Comparison of ENCODE assay signal across 9 cellular contexts in the genomic region with DNA sequence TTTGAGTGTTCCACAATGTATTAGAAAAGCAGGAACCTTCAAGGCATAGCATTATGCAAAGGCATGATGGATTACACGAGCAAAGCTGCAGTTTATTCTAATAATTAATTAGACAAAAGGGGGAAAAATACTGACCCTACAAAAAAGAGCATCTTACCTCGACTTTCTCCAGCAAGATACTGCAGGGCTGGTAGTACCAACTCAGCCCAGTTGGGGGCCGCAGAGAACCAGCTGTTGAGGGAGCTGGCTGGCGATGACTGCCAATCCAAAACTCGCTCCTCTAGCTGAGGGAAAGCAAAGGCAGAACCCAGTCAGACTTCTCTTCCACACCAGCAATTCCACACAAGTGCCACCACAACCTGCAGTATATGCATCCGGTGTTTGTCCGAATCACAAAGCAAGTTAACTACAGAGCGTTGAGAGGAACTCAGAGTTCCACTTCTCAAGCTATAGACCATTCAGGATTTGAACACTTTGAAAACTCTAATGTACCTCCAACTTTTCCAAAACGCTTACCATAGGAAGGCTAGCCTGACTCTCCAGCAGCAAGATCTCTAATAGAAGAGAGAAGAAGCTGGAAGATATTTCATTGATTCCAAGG. TPM values are rescaled to one million over a fixed set of nuclear protein-coding genes. Genes with fewer than 3 reads are reported as not detected.
DNase-seq lines count a peak whose midpoint lies in the region; ATAC-seq, FAIRE-seq and TF ChIP-seq lines count a peak whose summit lies in the region.
"Had no signal": no experiment of that assay in that cellular context is flagged by ENCODE, and none has a peak within 500 bp of the region (broad histone marks: within the 10 kb centered on the region; RNA-seq: fewer than 3 reads in every experiment).

No MANE protein-coding gene starts in this region.

- CTCF ChIA-PET in HCT116 (lab: Charles Lee): interaction anchor here (0.9 to 2.7 kb wide), 5 partner anchors 98 to 265 kb away, joined by 3 to 24 read pairs (median 3); no protein-coding TSS in a partner anchor
- CTCF ChIA-PET in PC-9 (lab: Charles Lee): interaction anchor here (1.0 kb wide), 1 partner anchor 250 kb away, joined by 4 read pairs; no protein-coding TSS in a partner anchor

- H3K4me2 ChIP-seq in HCT116 (ENCODE audit: low read length): no peak overlapping the region
- no peak overlapping the region for H3K4me2 ChIP-seq in PC-9

- no peak overlapping the region for H3K27ac Mint-ChIP-seq in activated naive CD8-positive, alpha-beta T cell treated with anti-CD3 and anti-CD28 coated beads, Interleukin-2, amount 50 U/mL, for 24 hours

- ATAC-seq in HCT116 (peak; percentile 89), left lung (peak; percentile 66)
- peak; percentile 61 for ATAC-seq in activated naive CD8-positive, alpha-beta T cell treated with anti-CD3 and anti-CD28 coated beads, Interleukin-2, amount 50 U/mL, for 24 hours

- TF ChIP-seq RAD21 in HCT116 (IDR thresholded peaks at IDR 0.05; ENCODE audit: low read depth): peak; percentile 56; the same call in 1 of the 2 replicates

- DNase-seq in NCI-H1417 (lab: John Stamatoyannopoulos, UW) (peak; percentile 6 to 26 (median 20)), NCI-H1417 treated with DMSO at 0.1 percent for 48 hours (lab: John Stamatoyannopoulos, UW) (no peak), HCT116 (ENCODE audit: low read depth, low spot score) (no peak), PC-9 (peak; percentile 35 to 38), left lung (no peak), urothelium cell line (ENCODE audit: low spot score) (peak; percentile 40), cortex of kidney (lab: John Stamatoyannopoulos, UW) (no peak)
- DNase-seq in activated naive CD8-positive, alpha-beta T cell treated with anti-CD3 and anti-CD28 coated beads, Interleukin-2, amount 50 U/mL, for 24 hours: peak; percentile 45

- H4K20me1 ChIP-seq in HCT116 (ENCODE audit: insufficient read depth) (no peaks in the 10 kb centered on the region), PC-9 (ENCODE audit: insufficient read depth) (no peaks in the 10 kb centered on the region)

- peak; percentile 33 to 76 (median 73); a peak in 5 of 6 replicates for TF ChIP-seq CTCF in HCT116 (IDR thresholded peaks at IDR 0.05 in 2 of 3, conservative IDR thresholded peaks at IDR 0.05 in 1 of 3; ENCODE audit: borderline replicate concordance in 1 of 3, insufficient read depth in 1 of 3, low read depth in 2 of 3, low read length in 2 of 3)
- TF ChIP-seq CTCF in PC-9 (conservative IDR thresholded peaks at IDR 0.05): peak; percentile 76
- peak in 1 of 2 donors; percentile 34 for TF ChIP-seq CTCF in left lung (IDR thresholded peaks at IDR 0.05)

- no peak for TF ChIP-seq POLR2A in HCT116 (IDR thresholded peaks at IDR 0.05; ENCODE audit: borderline replicate concordance, extremely low read depth, insufficient read depth, insufficient read length)

- H3K36me3 ChIP-seq in HCT116 (ENCODE audit: control insufficient read depth in 1 of 2, insufficient read depth in 2 of 2, low read length in 2 of 2) (peaks cover 73 to 80% of the 10 kb centered on the region in 2 experiments), PC-9 (ENCODE audit: low read depth) (peaks cover 64% of the 10 kb centered on the region), left lung (peaks cover 4 to 100% of the 10 kb centered on the region in 2 donors)

- intact Hi-C loops in HCT116 (cut with micrococcal nuclease) (no loop called here), PC-9 (cut with micrococcal nuclease; ENCODE audit: unreplicated experiment) (no loop called here), left lung (cut with DNase I) (no loop called here)

- FAIRE-seq in urothelium cell line (lab: Jason Lieb, UNC): no peak

- H2AFZ ChIP-seq in HCT116 (ENCODE audit: low read depth, low read length, poor library complexity, severe bottlenecking): no peak overlapping the region
- no peak overlapping the region for H2AFZ ChIP-seq in PC-9

- no peaks in the 10 kb centered on the region for H3K9me3 ChIP-seq in HCT116 (ENCODE audit: control insufficient read depth in 1 of 2, insufficient read depth in 1 of 2, low read depth in 1 of 2, low read length in 2 of 2)
- no peaks in the 10 kb centered on the region for H3K9me3 ChIP-seq in PC-9 (ENCODE audit: insufficient read depth, low read depth)
- no peaks in the 10 kb centered on the region for H3K9me3 ChIP-seq in left lung

- H3K4me3 Mint-ChIP-seq in activated naive CD8-positive, alpha-beta T cell treated with anti-CD3 and anti-CD28 coated beads, Interleukin-2, amount 50 U/mL, for 24 hours: no peak overlapping the region
- H3K4me3 Mint-ChIP-seq: CD8-positive, alpha-beta memory T cell had no signal

- H3K27ac ChIP-seq in HCT116 (ENCODE audit: low read depth, low read length): no peak overlapping the region
- H3K27ac ChIP-seq in PC-9: no peak overlapping the region
- H3K27ac ChIP-seq in left lung: no peak overlapping the region

- BruUV-seq in HCT116 (replicated peaks; lab: Mats Ljungman, UMichigan) (no TSS peak), PC-9 (replicated peaks; lab: Mats Ljungman, UMichigan) (no TSS peak)

- H3K4me1 Mint-ChIP-seq in activated naive CD8-positive, alpha-beta T cell treated with anti-CD3 and anti-CD28 coated beads, Interleukin-2, amount 50 U/mL, for 24 hours: no peaks in the 10 kb centered on the region

- POLR2A ChIA-PET in HCT116 (lab: Charles Lee): no interaction called here
- POLR2A ChIA-PET in PC-9 (lab: Charles Lee; ENCODE audit: unreplicated experiment): no interaction called here

- no peaks in the 10 kb centered on the region for H3K9me3 Mint-ChIP-seq in activated naive CD8-positive, alpha-beta T cell treated with anti-CD3 and anti-CD28 coated beads, Interleukin-2, amount 50 U/mL, for 24 hours
- H3K9me3 Mint-ChIP-seq: CD8-positive, alpha-beta memory T cell had no signal

- H3K79me2 ChIP-seq in HCT116 (ENCODE audit: insufficient read depth, low read length) (no peaks in the 10 kb centered on the region; the same call in 1 of the 2 replicates), PC-9 (ENCODE audit: low read depth) (no peaks in the 10 kb centered on the region; the same call in 1 of the 2 replicates)

- H3K27me3 ChIP-seq in HCT116 (ENCODE audit: insufficient read depth, low read length) (no peaks in the 10 kb centered on the region), PC-9 (ENCODE audit: insufficient read depth, low read depth) (no peaks in the 10 kb centered on the region), left lung (no peaks in the 10 kb centered on the region)

- H3K4me3 ChIP-seq in HCT116 (replicated peaks in 1 of 2; ENCODE audit: low read depth in 1 of 2, low read length in 2 of 2) (no peak overlapping the region), PC-9 (no peak overlapping the region), left lung (no peak overlapping the region)

- no peak overlapping the region for H3K9ac ChIP-seq in HCT116 (ENCODE audit: low read length)

- no peaks in the 10 kb centered on the region; the same call in 1 of the 2 replicates for H3F3A ChIP-seq in PC-9 (ENCODE audit: insufficient read depth, low read depth)

- H3K4me1 ChIP-seq in HCT116 (ENCODE audit: control insufficient read depth in 1 of 2, insufficient read depth in 2 of 2, low read length in 2 of 2) (no peaks in the 10 kb centered on the region), PC-9 (replicated peaks; ENCODE audit: insufficient read depth) (no peaks in the 10 kb centered on the region), left lung (no peaks in the 10 kb centered on the region)

- RAD21 ChIA-PET in HCT116 (lab: Charles Lee; ENCODE audit: low non-redundant PET in 1 of 2, low total read pairs in 2 of 2, uncharacterized antibody in 2 of 2, unreplicated experiment in 2 of 2): interaction anchor here (1.0 to 1.3 kb wide), 2 partner anchors 251 kb away, joined by 4 to 5 read pairs; no protein-coding TSS in a partner anchor

- no peaks in the 10 kb centered on the region for H3K9me2 ChIP-seq in HCT116 (ENCODE audit: insufficient read depth)
- H3K9me2 ChIP-seq in PC-9 (ENCODE audit: insufficient read depth): no peaks in the 10 kb centered on the region

- no peaks in the 10 kb centered on the region for H3K27me3 Mint-ChIP-seq in activated naive CD8-positive, alpha-beta T cell treated with anti-CD3 and anti-CD28 coated beads, Interleukin-2, amount 50 U/mL, for 24 hours
- H3K27me3 Mint-ChIP-seq: CD8-positive, alpha-beta memory T cell had no signal

- peaks cover 69% of the 10 kb centered on the region for H3K36me3 Mint-ChIP-seq in activated naive CD8-positive, alpha-beta T cell treated with anti-CD3 and anti-CD28 coated beads, Interleukin-2, amount 50 U/mL, for 24 hours (ENCODE audit: low read depth)

TF ChIP-seq in HCT116, 20 proteins besides CTCF, POLR2A, EP300 and RAD21 (continues in another document):
- TF ChIP-seq SIN3A (IDR thresholded peaks at IDR 0.05; ENCODE audit: low read depth) (no peak), JUND (IDR thresholded peaks at IDR 0.05) (no peak), EZH2 (IDR thresholded peaks at IDR 0.05) (no peak), CEBPB (IDR thresholded peaks at IDR 0.05; ENCODE audit: low read depth) (no peak), EZH2phosphoT487 (IDR thresholded peaks at IDR 0.05; ENCODE audit: borderline replicate concordance) (no peak), ELF1 (IDR thresholded peaks at IDR 0.05; ENCODE audit: borderline replicate concordance, low read depth) (no peak)
- TF ChIP-seq, protein P1, sequence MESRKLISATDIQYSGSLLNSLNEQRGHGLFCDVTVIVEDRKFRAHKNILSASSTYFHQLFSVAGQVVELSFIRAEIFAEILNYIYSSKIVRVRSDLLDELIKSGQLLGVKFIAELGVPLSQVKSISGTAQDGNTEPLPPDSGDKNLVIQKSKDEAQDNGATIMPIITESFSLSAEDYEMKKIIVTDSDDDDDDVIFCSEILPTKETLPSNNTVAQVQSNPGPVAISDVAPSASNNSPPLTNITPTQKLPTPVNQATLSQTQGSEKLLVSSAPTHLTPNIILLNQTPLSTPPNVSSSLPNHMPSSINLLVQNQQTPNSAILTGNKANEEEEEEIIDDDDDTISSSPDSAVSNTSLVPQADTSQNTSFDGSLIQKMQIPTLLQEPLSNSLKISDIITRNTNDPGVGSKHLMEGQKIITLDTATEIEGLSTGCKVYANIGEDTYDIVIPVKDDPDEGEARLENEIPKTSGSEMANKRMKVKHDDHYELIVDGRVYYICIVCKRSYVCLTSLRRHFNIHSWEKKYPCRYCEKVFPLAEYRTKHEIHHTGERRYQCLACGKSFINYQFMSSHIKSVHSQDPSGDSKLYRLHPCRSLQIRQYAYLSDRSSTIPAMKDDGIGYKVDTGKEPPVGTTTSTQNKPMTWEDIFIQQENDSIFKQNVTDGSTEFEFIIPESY (IDR thresholded peaks at IDR 0.05; ENCODE audit: extremely low read depth, insufficient replicate concordance, low read length): no peak
- TF ChIP-seq, protein P2, sequence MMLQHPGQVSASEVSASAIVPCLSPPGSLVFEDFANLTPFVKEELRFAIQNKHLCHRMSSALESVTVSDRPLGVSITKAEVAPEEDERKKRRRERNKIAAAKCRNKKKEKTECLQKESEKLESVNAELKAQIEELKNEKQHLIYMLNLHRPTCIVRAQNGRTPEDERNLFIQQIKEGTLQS (IDR thresholded peaks at IDR 0.05): no peak
- TF ChIP-seq, protein P3, sequence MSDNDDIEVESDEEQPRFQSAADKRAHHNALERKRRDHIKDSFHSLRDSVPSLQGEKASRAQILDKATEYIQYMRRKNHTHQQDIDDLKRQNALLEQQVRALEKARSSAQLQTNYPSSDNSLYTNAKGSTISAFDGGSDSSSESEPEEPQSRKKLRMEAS (IDR thresholded peaks at IDR 0.05): no peak

RNA-seq across cellular contexts. Expression of a gene that starts 13.7 kb away (rescaled TPM):
- total RNA-seq in HCT116 (2021; ENCODE audit: unreplicated experiment): 27.4 TPM
- polyA plus RNA-seq in HCT116 (2012): 16.6 and 16.7 TPM in 2 replicates
- 37.8 and 39.2 TPM in 2 replicates for total RNA-seq in PC-9 (2021)
- total RNA-seq in left lung: 10 to 100 TPM; 21.5 to 26.9 TPM

Comparison
In these comparisons a context has a peak if more than half of its experiments do, and no peak if none do; other contexts are left out.
1. DNase-seq: peak in NCI-H1417 (3 of 3), PC-9 (2 of 2), activated naive CD8-positive, alpha-beta T cell treated with anti-CD3 and anti-CD28 coated beads, Interleukin-2, amount 50 U/mL, for 24 hours (single experiment) and urothelium cell line (single experiment); none in NCI-H1417 treated with DMSO at 0.1 percent for 48 hours (single experiment), HCT116 (single experiment), left lung (0 of 2) and cortex of kidney (single experiment).
2. Peak in every context shown above with its lines, with median percentiles within 50 percentile points of each other: ATAC-seq.